ENCODE assay signal across 8 cellular contexts in genomic region chr2:90069290-90069894, GRCh38.
DNase-seq lines count a peak whose midpoint lies in the region; ATAC-seq, FAIRE-seq and TF ChIP-seq lines count a peak whose summit lies in the region.

No MANE protein-coding gene starts in this region.

- no peak overlapping the region for H3K27ac ChIP-seq in colonic mucosa
- no peak overlapping the region for H3K27ac ChIP-seq in pancreas

- TF ChIP-seq CTCF in colonic mucosa (IDR thresholded peaks at IDR 0.05) (peak; percentile 40), pancreas (IDR thresholded peaks at IDR 0.05) (peak; percentile 10 to 68 (median 49))

- H3K4me1 ChIP-seq in colonic mucosa (no peaks in the 10 kb centered on the region), pancreas (no peaks in the 10 kb centered on the region)

- intact Hi-C loops in colonic mucosa (cut with DNase I) (no loop called here), pancreas (cut with DNase I) (no loop called here)

- no peaks in the 10 kb centered on the region; the same call in 1 of the 2 replicates for H3K27me3 ChIP-seq in MG63
- no peaks in the 10 kb centered on the region for H3K27me3 ChIP-seq in colonic mucosa
- peaks cover 0 to 8% (median 0%) of the 10 kb centered on the region in 4 donors for H3K27me3 ChIP-seq in pancreas

- DNase-seq in NCI-H2029 (lab: John Stamatoyannopoulos, UW) (peak; percentile 15), NCI-H2029 treated with DMSO at 0.1 percent for 48 hours (lab: John Stamatoyannopoulos, UW) (no peak), MG63 (peak; percentile 57), colonic mucosa (peak; percentile 52), pancreas (peak; percentile 4 to 82 (median 31)), activated gamma-delta T cell (lab: John Stamatoyannopoulos, UW) (no peak), NCI-H1694 (lab: John Stamatoyannopoulos, UW) (no peak)

- no peaks in the 10 kb centered on the region for H3K36me3 ChIP-seq in MG63
- H3K36me3 ChIP-seq in colonic mucosa = no peaks in the 10 kb centered on the region
- no peaks in the 10 kb centered on the region for H3K36me3 ChIP-seq in pancreas

- no peaks in the 10 kb centered on the region for H3K9me3 ChIP-seq in MG63
- no peaks in the 10 kb centered on the region for H3K9me3 ChIP-seq in colonic mucosa
- no peaks in the 10 kb centered on the region for H3K9me3 ChIP-seq in pancreas

- ATAC-seq in GM21360 (IDR thresholded peaks at IDR 0.05; ENCODE audit: unreplicated experiment) (peak; percentile 82), pancreas (peak in 3 of 4 donors; percentile 74 to 85 (median 81))

- FAIRE-seq in pancreas (lab: Jason Lieb, UNC) = no peak

- WGBS in pancreas, 2 donors = 25 to 26% methylated on average over 13 of the region's 13 CpGs

- no peak overlapping the region for H3K9ac ChIP-seq in colonic mucosa (ENCODE audit: low read depth in 2 of 2, low read length in 2 of 2)

- no peak overlapping the region for H3K4me3 ChIP-seq in MG63
- H3K4me3 ChIP-seq in colonic mucosa = no peak overlapping the region
- H3K4me3 ChIP-seq in pancreas = no peak overlapping the region

Comparison
In these comparisons a context has a peak if more than half of its experiments do, and no peak if none do; other contexts are left out.
1. DNase-seq: peak in NCI-H2029 (single experiment), MG63 (single experiment), colonic mucosa (single experiment) and pancreas (6 of 6); none in NCI-H2029 treated with DMSO at 0.1 percent for 48 hours (single experiment), activated gamma-delta T cell (single experiment) and NCI-H1694 (single experiment).